Comparison of ENCODE assay signal across 1 cellular context in the genomic region with DNA sequence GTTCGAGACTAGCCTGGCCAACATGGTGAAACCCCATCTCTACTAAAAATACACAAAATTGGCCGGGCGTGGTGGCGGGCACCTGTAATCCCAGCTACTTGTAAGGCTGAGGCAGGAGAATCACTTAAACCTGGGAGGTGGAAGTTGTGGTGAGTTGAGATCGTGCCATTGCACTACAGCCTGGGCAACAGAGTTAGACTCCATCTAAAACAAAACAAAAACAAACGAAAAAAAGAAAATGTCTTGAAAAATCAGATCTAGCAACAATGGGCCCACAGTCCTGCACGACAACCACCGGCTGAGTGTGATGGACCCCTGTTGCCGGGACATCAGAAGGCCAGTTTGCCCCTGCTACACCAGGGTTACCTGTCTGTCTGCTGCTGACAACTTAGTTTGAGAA.
TF ChIP-seq lines count a peak whose summit lies in the region.

No MANE protein-coding gene starts in this region.

TF ChIP-seq in GM23338, 12 proteins besides CTCF, POLR2A, EP300 and RAD21 (continued from another document):
- TF ChIP-seq, protein P1, sequence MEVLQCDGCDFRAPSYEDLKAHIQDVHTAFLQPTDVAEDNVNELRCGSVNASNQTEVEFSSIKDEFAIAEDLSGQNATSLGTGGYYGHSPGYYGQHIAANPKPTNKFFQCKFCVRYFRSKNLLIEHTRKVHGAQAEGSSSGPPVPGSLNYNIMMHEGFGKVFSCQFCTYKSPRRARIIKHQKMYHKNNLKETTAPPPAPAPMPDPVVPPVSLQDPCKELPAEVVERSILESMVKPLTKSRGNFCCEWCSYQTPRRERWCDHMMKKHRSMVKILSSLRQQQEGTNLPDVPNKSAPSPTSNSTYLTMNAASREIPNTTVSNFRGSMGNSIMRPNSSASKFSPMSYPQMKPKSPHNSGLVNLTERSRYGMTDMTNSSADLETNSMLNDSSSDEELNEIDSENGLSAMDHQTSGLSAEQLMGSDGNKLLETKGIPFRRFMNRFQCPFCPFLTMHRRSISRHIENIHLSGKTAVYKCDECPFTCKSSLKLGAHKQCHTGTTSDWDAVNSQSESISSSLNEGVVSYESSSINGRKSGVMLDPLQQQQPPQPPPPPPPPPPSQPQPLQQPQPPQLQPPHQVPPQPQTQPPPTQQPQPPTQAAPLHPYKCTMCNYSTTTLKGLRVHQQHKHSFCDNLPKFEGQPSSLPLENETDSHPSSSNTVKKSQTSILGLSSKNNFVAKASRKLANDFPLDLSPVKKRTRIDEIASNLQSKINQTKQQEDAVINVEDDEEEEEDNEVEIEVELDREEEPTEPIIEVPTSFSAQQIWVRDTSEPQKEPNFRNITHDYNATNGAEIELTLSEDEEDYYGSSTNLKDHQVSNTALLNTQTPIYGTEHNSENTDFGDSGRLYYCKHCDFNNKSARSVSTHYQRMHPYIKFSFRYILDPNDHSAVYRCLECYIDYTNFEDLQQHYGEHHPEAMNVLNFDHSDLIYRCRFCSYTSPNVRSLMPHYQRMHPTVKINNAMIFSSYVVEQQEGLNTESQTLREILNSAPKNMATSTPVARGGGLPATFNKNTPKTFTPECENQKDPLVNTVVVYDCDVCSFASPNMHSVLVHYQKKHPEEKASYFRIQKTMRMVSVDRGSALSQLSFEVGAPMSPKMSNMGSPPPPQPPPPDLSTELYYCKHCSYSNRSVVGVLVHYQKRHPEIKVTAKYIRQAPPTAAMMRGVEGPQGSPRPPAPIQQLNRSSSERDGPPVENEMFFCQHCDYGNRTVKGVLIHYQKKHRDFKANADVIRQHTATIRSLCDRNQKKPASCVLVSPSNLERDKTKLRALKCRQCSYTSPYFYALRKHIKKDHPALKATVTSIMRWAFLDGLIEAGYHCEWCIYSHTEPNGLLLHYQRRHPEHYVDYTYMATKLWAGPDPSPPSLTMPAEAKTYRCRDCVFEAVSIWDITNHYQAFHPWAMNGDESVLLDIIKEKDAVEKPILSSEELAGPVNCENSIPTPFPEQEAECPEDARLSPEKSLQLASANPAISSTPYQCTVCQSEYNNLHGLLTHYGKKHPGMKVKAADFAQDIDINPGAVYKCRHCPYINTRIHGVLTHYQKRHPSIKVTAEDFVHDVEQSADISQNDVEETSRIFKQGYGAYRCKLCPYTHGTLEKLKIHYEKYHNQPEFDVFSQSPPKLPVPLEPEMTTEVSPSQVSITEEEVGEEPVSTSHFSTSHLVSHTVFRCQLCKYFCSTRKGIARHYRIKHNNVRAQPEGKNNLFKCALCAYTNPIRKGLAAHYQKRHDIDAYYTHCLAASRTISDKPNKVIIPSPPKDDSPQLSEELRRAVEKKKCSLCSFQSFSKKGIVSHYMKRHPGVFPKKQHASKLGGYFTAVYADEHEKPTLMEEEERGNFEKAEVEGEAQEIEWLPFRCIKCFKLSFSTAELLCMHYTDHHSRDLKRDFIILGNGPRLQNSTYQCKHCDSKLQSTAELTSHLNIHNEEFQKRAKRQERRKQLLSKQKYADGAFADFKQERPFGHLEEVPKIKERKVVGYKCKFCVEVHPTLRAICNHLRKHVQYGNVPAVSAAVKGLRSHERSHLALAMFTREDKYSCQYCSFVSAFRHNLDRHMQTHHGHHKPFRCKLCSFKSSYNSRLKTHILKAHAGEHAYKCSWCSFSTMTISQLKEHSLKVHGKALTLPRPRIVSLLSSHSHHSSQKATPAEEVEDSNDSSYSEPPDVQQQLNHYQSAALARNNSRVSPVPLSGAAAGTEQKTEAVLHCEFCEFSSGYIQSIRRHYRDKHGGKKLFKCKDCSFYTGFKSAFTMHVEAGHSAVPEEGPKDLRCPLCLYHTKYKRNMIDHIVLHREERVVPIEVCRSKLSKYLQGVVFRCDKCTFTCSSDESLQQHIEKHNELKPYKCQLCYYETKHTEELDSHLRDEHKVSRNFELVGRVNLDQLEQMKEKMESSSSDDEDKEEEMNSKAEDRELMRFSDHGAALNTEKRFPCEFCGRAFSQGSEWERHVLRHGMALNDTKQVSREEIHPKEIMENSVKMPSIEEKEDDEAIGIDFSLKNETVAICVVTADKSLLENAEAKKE (CRISPR knock-in tag; IDR thresholded peaks at IDR 0.05) = no peak
